In the genomic region with DNA sequence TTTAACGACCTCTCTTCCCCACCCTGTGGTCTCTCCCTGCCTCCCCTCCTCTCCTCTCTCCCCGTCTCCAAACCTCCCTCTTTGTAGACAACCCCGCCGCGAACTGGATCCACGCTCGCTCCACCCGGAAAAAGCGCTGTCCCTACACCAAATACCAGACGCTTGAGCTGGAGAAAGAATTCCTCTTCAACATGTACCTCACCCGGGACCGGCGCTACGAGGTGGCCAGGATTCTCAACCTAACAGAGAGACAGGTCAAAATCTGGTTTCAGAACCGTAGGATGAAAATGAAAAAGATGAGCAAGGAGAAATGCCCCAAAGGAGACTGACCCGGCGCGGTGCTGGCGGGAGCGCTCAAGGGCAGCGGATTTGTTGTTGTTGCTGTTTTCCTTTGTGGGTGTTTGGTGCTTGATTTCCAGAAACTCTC, we compare ENCODE assay signal across 14 cellular contexts. TPM values are rescaled to one million over a fixed set of nuclear protein-coding genes. Genes with fewer than 3 reads are reported as not detected.
A peak's percentile ranks its signal among the peaks of the same experiment; 100 is the strongest.
DNase-seq lines count a peak whose midpoint lies in the region; ATAC-seq and TF ChIP-seq lines count a peak whose summit lies in the region.
"Had no signal": no experiment of that assay in that cellular context is flagged by ENCODE, and none has a peak within 500 bp of the region (broad histone marks: within the 10 kb centered on the region; RNA-seq: fewer than 3 reads in every experiment).

No MANE protein-coding gene starts in this region.

- DNase-seq in left ventricle myocardium inferior (no peak), right cardiac atrium (no peak), chondrocyte (ENCODE audit: low spot score) (no peak), Kasumi-1 (lab: John Stamatoyannopoulos, UW) (no peak), dedifferentiated amniotic fluid mesenchymal stem cell (ENCODE audit: extremely low spot score) (no peak), occipital lobe (lab: John Stamatoyannopoulos, UW) (no peak)
- DNase-seq: GOT3, NCI-H187, substantia nigra had no signal

- peaks cover under 1% of the 10 kb centered on the region for H3K9me3 Mint-ChIP-seq in chondrocyte (ENCODE audit: low read depth)
- H3K9me3 Mint-ChIP-seq in nephron, result no peaks in the 10 kb centered on the region

- WGBS in right cardiac atrium, result 13% methylated on average over 21 of the region's 21 CpGs

- H3K4me3 ChIP-seq in left ventricle myocardium inferior (peak overlapping the region; percentile 61), right cardiac atrium (ENCODE audit: low read length) (no peak overlapping the region)

- H3K27me3 Mint-ChIP-seq in chondrocyte (ENCODE audit: low read depth) (peaks cover 76% of the 10 kb centered on the region), nephron (ENCODE audit: low read depth) (peaks cover 64% of the 10 kb centered on the region)

- H3K4me1 ChIP-seq in left ventricle myocardium inferior (peaks cover 29% of the 10 kb centered on the region), right cardiac atrium (ENCODE audit: control insufficient read depth, insufficient read depth, low read length) (peaks cover 6% of the 10 kb centered on the region)

- ATAC-seq in right cardiac atrium (no peak), HG02610 (IDR thresholded peaks at IDR 0.05; ENCODE audit: unreplicated experiment) (no peak)

- no peak overlapping the region for H3K27ac Mint-ChIP-seq in chondrocyte (ENCODE audit: unreplicated experiment)
- peak overlapping the region; percentile 99 to 100 (median 99) for H3K27ac Mint-ChIP-seq in nephron

- no peaks in the 10 kb centered on the region for H3K36me3 ChIP-seq in left ventricle myocardium inferior
- H3K36me3 ChIP-seq: BLaER1 treated with 17β-estradiol and CSF1 and Interleukin-3, amounts not matched to agents 10 nM and 100 nM; cardiac muscle cell; pancreas had no signal

- H3K36me3 Mint-ChIP-seq in chondrocyte (ENCODE audit: low read depth), result peaks cover 5% of the 10 kb centered on the region
- H3K36me3 Mint-ChIP-seq in nephron (ENCODE audit: low read depth), result peaks cover 45% of the 10 kb centered on the region

- TF ChIP-seq CTCF in left ventricle myocardium inferior (IDR thresholded peaks at IDR 0.05; ENCODE audit: borderline replicate concordance), result no peak
- no peak for TF ChIP-seq CTCF in chondrocyte (IDR thresholded peaks at IDR 0.05)
- TF ChIP-seq CTCF in nephron (IDR thresholded peaks at IDR 0.05; ENCODE audit: unreplicated experiment in 3 of 3), result no peak

- intact Hi-C loops in left ventricle myocardium inferior (cut with micrococcal nuclease), result no loop called here
- intact Hi-C loops in right cardiac atrium (cut with DNase I), result loop anchor here in 1 of 4 donors (10.0 kb wide), 1 partner anchor 431 kb away; no protein-coding TSS in a partner anchor

- peaks cover 99% of the 10 kb centered on the region for H3K27me3 ChIP-seq in left ventricle myocardium inferior (ENCODE audit: low read depth)
- peaks cover 7% of the 10 kb centered on the region for H3K27me3 ChIP-seq in right cardiac atrium (ENCODE audit: control insufficient read depth, insufficient read depth)

- H3K9me3 ChIP-seq in left ventricle myocardium inferior (replicated peaks), result no peaks in the 10 kb centered on the region
- H3K9me3 ChIP-seq in right cardiac atrium (ENCODE audit: control insufficient read depth, low read length), result no peaks in the 10 kb centered on the region
- H3K9me3 ChIP-seq: pancreas had no signal

- H3K27ac ChIP-seq in left ventricle myocardium inferior (replicated peaks) (no peak overlapping the region), right cardiac atrium (ENCODE audit: low read length) (no peak overlapping the region)
- H3K27ac ChIP-seq: BLaER1 treated with 17β-estradiol and CSF1 and Interleukin-3, amounts not matched to agents 10 nM and 100 nM; cardiac muscle cell; pancreas had no signal

- H3K4me1 Mint-ChIP-seq in chondrocyte (ENCODE audit: low read depth) (peaks cover 16% of the 10 kb centered on the region), nephron (peaks cover 66% of the 10 kb centered on the region)

- H3K4me3 Mint-ChIP-seq in chondrocyte (ENCODE audit: unreplicated experiment) (peak overlapping the region; percentile 16), nephron (peak overlapping the region; percentile 91 to 95 (median 92))

RNA-seq across cellular contexts. Expression of gene HOXD9, which starts 1.3 kb away (rescaled TPM):
- total RNA-seq in left ventricle myocardium inferior (0.16 TPM), right cardiac atrium (not detected), chondrocyte (not detected in 3 replicates), occipital lobe (not detected)
- polyA plus RNA-seq in right cardiac atrium, result 0.09 TPM
- total RNA-seq: cardiac muscle cell had no signal
- polyA plus RNA-seq: cardiac muscle cell had no signal

RNA-seq across cellular contexts. Expression of gene HOXD8, which starts 5.6 kb away (rescaled TPM):
- total RNA-seq in left ventricle myocardium inferior (0.14 TPM), right cardiac atrium (under 1 TPM; 0.11 to 0.39 (median 0.28) TPM), chondrocyte (not detected in 3 replicates), occipital lobe (not detected)
- polyA plus RNA-seq in right cardiac atrium, result 0.63 TPM
- total RNA-seq: cardiac muscle cell had no signal
- polyA plus RNA-seq: cardiac muscle cell had no signal

RNA-seq across cellular contexts. Expression of gene HOXD10, which starts 7.3 kb away (rescaled TPM):
- not detected for total RNA-seq in left ventricle myocardium inferior
- not detected for total RNA-seq in right cardiac atrium
- not detected for polyA plus RNA-seq in right cardiac atrium
- not detected in 3 replicates for total RNA-seq in chondrocyte
- not detected for total RNA-seq in occipital lobe
- total RNA-seq: cardiac muscle cell, pancreas had no signal
- polyA plus RNA-seq: cardiac muscle cell, pancreas had no signal

RNA-seq across cellular contexts. Expression of gene HOXD11, which starts 16.8 kb away (rescaled TPM):
- not detected for total RNA-seq in left ventricle myocardium inferior
- total RNA-seq in right cardiac atrium, result not detected
- polyA plus RNA-seq in right cardiac atrium, result not detected
- not detected in 3 replicates for total RNA-seq in chondrocyte
- not detected for total RNA-seq in occipital lobe
- total RNA-seq: cardiac muscle cell, pancreas had no signal
- polyA plus RNA-seq: cardiac muscle cell, pancreas had no signal

RNA-seq across cellular contexts. Expression of gene HOXD12, which starts 24.3 kb away (rescaled TPM):
- total RNA-seq in left ventricle myocardium inferior (not detected), right cardiac atrium (not detected), chondrocyte (not detected in 3 replicates), occipital lobe (not detected)
- polyA plus RNA-seq in right cardiac atrium, result not detected
- total RNA-seq: cardiac muscle cell, pancreas had no signal
- polyA plus RNA-seq: cardiac muscle cell, pancreas had no signal
